In the genomic region with DNA sequence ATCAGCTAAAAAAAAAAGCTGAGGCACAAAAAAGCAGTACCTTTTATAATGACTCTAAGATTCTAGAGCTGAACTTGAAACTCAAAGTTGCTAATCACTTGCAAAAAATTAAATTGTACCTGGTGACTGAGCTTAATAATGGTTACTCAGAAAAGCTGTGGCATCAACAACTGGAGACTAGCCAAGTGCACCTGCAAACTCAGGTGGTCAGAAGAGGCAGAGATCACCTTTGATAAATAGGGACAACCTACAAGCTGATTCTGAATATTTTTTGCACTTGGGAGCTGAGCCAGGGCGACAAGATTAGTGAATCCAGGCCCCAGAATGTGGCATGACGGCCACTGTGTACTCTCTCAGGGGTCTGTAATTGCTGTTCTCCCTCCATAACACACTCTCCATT, we compare ENCODE assay signal across 20 cellular contexts. TPM values are rescaled to one million over a fixed set of nuclear protein-coding genes. Genes with fewer than 3 reads are reported as not detected.
DNase-seq lines count a peak whose midpoint lies in the region; ATAC-seq and TF ChIP-seq lines count a peak whose summit lies in the region.
"Had no signal": no experiment of that assay in that cellular context is flagged by ENCODE, and none has a peak within 500 bp of the region (broad histone marks: within the 10 kb centered on the region; RNA-seq: fewer than 3 reads in every experiment).

No MANE protein-coding gene starts in this region.

- TF ChIP-seq CTCF in natural killer cell (IDR thresholded peaks at IDR 0.05): no peak

- H3K27me3 Mint-ChIP-seq in natural killer cell (ENCODE audit: low read depth in 2 of 2): no peaks in the 10 kb centered on the region
- no peaks in the 10 kb centered on the region for H3K27me3 Mint-ChIP-seq in natural killer cell treated with Interleukin-12 subunit alpha and Interleukin-12 subunit beta and Interleukin-15 and Interleukin-18, amount 100 ng/mL, for 72 hours
- no peaks in the 10 kb centered on the region for H3K27me3 Mint-ChIP-seq in activated T-helper 1 cell treated with anti-CD3 and anti-CD28 coated beads, Interleukin-12 subunit alpha, Interleukin-12 subunit beta, Interleukin-2, Interleukin-4 antibody, amounts not matched to agents 30 ng/mL and 10 ng/mL and 1 ng/mL, durations not matched to agents 14 hours and 24 hours and 36 hours (ENCODE audit: insufficient read depth)
- H3K27me3 Mint-ChIP-seq: CD4-positive, CD25-positive, alpha-beta regulatory T cell; T-helper 17 cell had no signal

- peak overlapping the region; percentile 21 for H3K4me3 Mint-ChIP-seq in natural killer cell
- no peak overlapping the region for H3K4me3 Mint-ChIP-seq in natural killer cell treated with Interleukin-12 subunit alpha and Interleukin-12 subunit beta and Interleukin-15 and Interleukin-18, amount 100 ng/mL, for 72 hours
- peak overlapping the region; percentile 22 for H3K4me3 Mint-ChIP-seq in activated T-helper 1 cell treated with anti-CD3 and anti-CD28 coated beads, Interleukin-12 subunit alpha, Interleukin-12 subunit beta, Interleukin-2, Interleukin-4 antibody, amounts not matched to agents 30 ng/mL and 10 ng/mL and 1 ng/mL, durations not matched to agents 14 hours and 24 hours and 36 hours

- H3K27ac Mint-ChIP-seq in natural killer cell: no peak overlapping the region
- no peak overlapping the region for H3K27ac Mint-ChIP-seq in natural killer cell treated with Interleukin-12 subunit alpha and Interleukin-12 subunit beta and Interleukin-15 and Interleukin-18, amount 100 ng/mL, for 72 hours
- no peak overlapping the region for H3K27ac Mint-ChIP-seq in activated T-helper 1 cell treated with anti-CD3 and anti-CD28 coated beads, Interleukin-12 subunit alpha, Interleukin-12 subunit beta, Interleukin-2, Interleukin-4 antibody, amounts not matched to agents 30 ng/mL and 10 ng/mL and 1 ng/mL, durations not matched to agents 14 hours and 24 hours and 36 hours

- no peaks in the 10 kb centered on the region for H3K9me3 Mint-ChIP-seq in natural killer cell
- no peaks in the 10 kb centered on the region for H3K9me3 Mint-ChIP-seq in natural killer cell treated with Interleukin-12 subunit alpha and Interleukin-12 subunit beta and Interleukin-15 and Interleukin-18, amount 100 ng/mL, for 72 hours
- H3K9me3 Mint-ChIP-seq in activated T-helper 1 cell treated with anti-CD3 and anti-CD28 coated beads, Interleukin-12 subunit alpha, Interleukin-12 subunit beta, Interleukin-2, Interleukin-4 antibody, amounts not matched to agents 30 ng/mL and 10 ng/mL and 1 ng/mL, durations not matched to agents 14 hours and 24 hours and 36 hours: no peaks in the 10 kb centered on the region
- H3K9me3 Mint-ChIP-seq: CD4-positive, CD25-positive, alpha-beta regulatory T cell; HFFc6 had no signal

- DNase-seq in natural killer cell (no peak), NCI-H1105 treated with DMSO at 0.1 percent for 48 hours (lab: John Stamatoyannopoulos, UW) (peak; percentile 61), kidney glomerular epithelial cell (lab: John Stamatoyannopoulos, UW) (no peak)
- DNase-seq in natural killer cell treated with Interleukin-12 subunit alpha and Interleukin-12 subunit beta and Interleukin-15 and Interleukin-18, amount 100 ng/mL, for 72 hours (ENCODE audit: low spot score): no peak
- no peak for DNase-seq in activated T-helper 1 cell treated with anti-CD3 and anti-CD28 coated beads, Interleukin-12 subunit alpha, Interleukin-12 subunit beta, Interleukin-2, Interleukin-4 antibody, amounts not matched to agents 30 ng/mL and 10 ng/mL and 1 ng/mL, durations not matched to agents 14 hours and 24 hours and 36 hours (ENCODE audit: low spot score)
- DNase-seq: CD4-positive, CD25-positive, alpha-beta regulatory T cell; GOT3; HFFc6; IMR-90; KG1; NCI-H1694; NCI-H2029 treated with DMSO at 0.1 percent for 48 hours; NCI-H446 treated with DMSO at 0.1 percent for 48 hours; NCI-H526; NCI-H82; SK-N-SH; T-helper 17 cell had no signal

- ATAC-seq in natural killer cell (no peak), HG03378 (IDR thresholded peaks at IDR 0.05; ENCODE audit: unreplicated experiment) (no peak), GM21737 (IDR thresholded peaks at IDR 0.05; ENCODE audit: unreplicated experiment) (no peak), GM21717 (IDR thresholded peaks at IDR 0.05; ENCODE audit: unreplicated experiment) (no peak)
- no peak for ATAC-seq in natural killer cell treated with Interleukin-12 subunit alpha and Interleukin-12 subunit beta and Interleukin-15 and Interleukin-18, amount 100 ng/mL, for 72 hours
- ATAC-seq: T-helper 17 cell had no signal

- no peaks in the 10 kb centered on the region for H3K36me3 Mint-ChIP-seq in natural killer cell
- no peaks in the 10 kb centered on the region for H3K36me3 Mint-ChIP-seq in natural killer cell treated with Interleukin-12 subunit alpha and Interleukin-12 subunit beta and Interleukin-15 and Interleukin-18, amount 100 ng/mL, for 72 hours
- H3K36me3 Mint-ChIP-seq in activated T-helper 1 cell treated with anti-CD3 and anti-CD28 coated beads, Interleukin-12 subunit alpha, Interleukin-12 subunit beta, Interleukin-2, Interleukin-4 antibody, amounts not matched to agents 30 ng/mL and 10 ng/mL and 1 ng/mL, durations not matched to agents 14 hours and 24 hours and 36 hours (ENCODE audit: low read depth): peaks cover 21% of the 10 kb centered on the region

- H3K4me1 Mint-ChIP-seq in natural killer cell: peaks cover 30 to 32% of the 10 kb centered on the region in 2 donors
- H3K4me1 Mint-ChIP-seq in natural killer cell treated with Interleukin-12 subunit alpha and Interleukin-12 subunit beta and Interleukin-15 and Interleukin-18, amount 100 ng/mL, for 72 hours (ENCODE audit: low read depth in 2 of 2): peaks cover 25 to 30% of the 10 kb centered on the region in 2 donors
- peaks cover 28% of the 10 kb centered on the region for H3K4me1 Mint-ChIP-seq in activated T-helper 1 cell treated with anti-CD3 and anti-CD28 coated beads, Interleukin-12 subunit alpha, Interleukin-12 subunit beta, Interleukin-2, Interleukin-4 antibody, amounts not matched to agents 30 ng/mL and 10 ng/mL and 1 ng/mL, durations not matched to agents 14 hours and 24 hours and 36 hours (ENCODE audit: low read depth)

- intact Hi-C loops in natural killer cell (cut with micrococcal nuclease): no loop called here
- intact Hi-C loops in activated T-helper 1 cell treated with anti-CD3 and anti-CD28 coated beads, Interleukin-12 subunit alpha, Interleukin-12 subunit beta, Interleukin-2, Interleukin-4 antibody, amounts not matched to agents 30 ng/mL and 10 ng/mL and 1 ng/mL, durations not matched to agents 14 hours and 24 hours and 36 hours (cut with micrococcal nuclease): loop anchor here (5.0 kb wide), 2 partner anchors 151 to 1231 kb away; a partner anchor contains a TSS

RNA-seq across cellular contexts. Expression of a gene that starts 3.0 kb away (rescaled TPM):
- 10 to 100 TPM; 39.9 to 47.3 (median 45.0) TPM for total RNA-seq in natural killer cell
- total RNA-seq in natural killer cell treated with Interleukin-12 subunit alpha and Interleukin-12 subunit beta and Interleukin-15 and Interleukin-18, amount 100 ng/mL, for 72 hours: 10 to 100 TPM; 48.1 to 54.4 TPM
- 29.2 and 36.0 TPM in 2 replicates for total RNA-seq in activated T-helper 1 cell treated with anti-CD3 and anti-CD28 coated beads, Interleukin-12 subunit alpha, Interleukin-12 subunit beta, Interleukin-2, Interleukin-4 antibody, amounts not matched to agents 30 ng/mL and 10 ng/mL and 1 ng/mL, durations not matched to agents 14 hours and 24 hours and 36 hours

RNA-seq across cellular contexts. Expression of a gene that starts 39.0 kb away (rescaled TPM):
- 10 to 100 TPM; 27.5 to 38.4 (median 35.6) TPM for total RNA-seq in natural killer cell
- 10 to 100 TPM; 20.1 to 30.3 TPM for total RNA-seq in natural killer cell treated with Interleukin-12 subunit alpha and Interleukin-12 subunit beta and Interleukin-15 and Interleukin-18, amount 100 ng/mL, for 72 hours
- total RNA-seq in activated T-helper 1 cell treated with anti-CD3 and anti-CD28 coated beads, Interleukin-12 subunit alpha, Interleukin-12 subunit beta, Interleukin-2, Interleukin-4 antibody, amounts not matched to agents 30 ng/mL and 10 ng/mL and 1 ng/mL, durations not matched to agents 14 hours and 24 hours and 36 hours: 29.8 and 31.7 TPM in 2 replicates
